10 cellular contexts compared by ENCODE assay signal in genomic region chr19:4088975-4089374, GRCh38. TPM values are rescaled to one million over a fixed set of nuclear protein-coding genes. Genes with fewer than 3 reads are reported as not detected.
DNase-seq lines count a peak whose midpoint lies in the region; ATAC-seq, FAIRE-seq and TF ChIP-seq lines count a peak whose summit lies in the region.
"Had no signal": no experiment of that assay in that cellular context is flagged by ENCODE, and none has a peak within 500 bp of the region (broad histone marks: within the 10 kb centered on the region; RNA-seq: fewer than 3 reads in every experiment).

No MANE protein-coding gene starts in this region.

- no peak for FAIRE-seq in GM19239 (lab: Jason Lieb, UNC)
- FAIRE-seq: endometrium had no signal

- H3K9me3 ChIP-seq in testis: no peaks in the 10 kb centered on the region

- no peak for TF ChIP-seq POLR2A in testis (IDR thresholded peaks at IDR 0.05)

- DNase-seq in GDM1 (lab: John Stamatoyannopoulos, UW) (peak; percentile 90), nephron progenitor cell (no peak), NCI-H1930 (lab: John Stamatoyannopoulos, UW) (no peak), GM19239 (ENCODE audit: insufficient read length, low spot score) (no peak), testis (no peak), SKM-1 (lab: John Stamatoyannopoulos, UW; ENCODE audit: unreplicated experiment) (no peak)
- DNase-seq in activated T-cell treated with anti-CD3 and anti-CD28 coated beads, Interleukin-2, amount 50 U/mL, for 4 hours: no peak
- DNase-seq: NCI-H146 had no signal

- peak; percentile 30 for ATAC-seq in HG03097 (IDR thresholded peaks at IDR 0.05; ENCODE audit: low FRiP score, unreplicated experiment)
- ATAC-seq in activated T-cell treated with anti-CD3 and anti-CD28 coated beads, Interleukin-2, amount 50 U/mL, for 4 hours: peak; percentile 49 to 57

- H3K4me3 ChIP-seq in testis: no peak overlapping the region

- H3K27me3 Mint-ChIP-seq in activated T-cell treated with anti-CD3 and anti-CD28 coated beads, Interleukin-2, amount 50 U/mL, for 4 hours (ENCODE audit: low read depth): no peaks in the 10 kb centered on the region
- no peaks in the 10 kb centered on the region for H3K27me3 Mint-ChIP-seq in nephron progenitor cell (ENCODE audit: low read depth, poor library complexity)

- no peaks in the 10 kb centered on the region for H3K36me3 ChIP-seq in testis (ENCODE audit: low read depth, missing control alignments)

- peaks cover 3% of the 10 kb centered on the region for H3K36me3 Mint-ChIP-seq in activated T-cell treated with anti-CD3 and anti-CD28 coated beads, Interleukin-2, amount 50 U/mL, for 4 hours (ENCODE audit: insufficient read depth)
- peaks cover 8% of the 10 kb centered on the region for H3K36me3 Mint-ChIP-seq in nephron progenitor cell (ENCODE audit: low read depth)

- H3K27ac Mint-ChIP-seq in nephron progenitor cell: peak overlapping the region; percentile 64

- TF ChIP-seq CTCF in nephron progenitor cell (IDR thresholded peaks at IDR 0.05) (no peak), testis (IDR thresholded peaks at IDR 0.05) (no peak)

- H3K27ac ChIP-seq in testis: no peak overlapping the region

- H3K9me3 Mint-ChIP-seq in activated T-cell treated with anti-CD3 and anti-CD28 coated beads, Interleukin-2, amount 50 U/mL, for 4 hours: no peaks in the 10 kb centered on the region
- H3K9me3 Mint-ChIP-seq in nephron progenitor cell: no peaks in the 10 kb centered on the region

- peak overlapping the region; percentile 35 for H3K4me3 Mint-ChIP-seq in activated T-cell treated with anti-CD3 and anti-CD28 coated beads, Interleukin-2, amount 50 U/mL, for 4 hours
- no peak overlapping the region for H3K4me3 Mint-ChIP-seq in nephron progenitor cell

- no peaks in the 10 kb centered on the region for H3K4me1 ChIP-seq in testis

- H3K4me1 Mint-ChIP-seq in activated T-cell treated with anti-CD3 and anti-CD28 coated beads, Interleukin-2, amount 50 U/mL, for 4 hours (ENCODE audit: low read depth): peaks cover 47% of the 10 kb centered on the region
- H3K4me1 Mint-ChIP-seq in nephron progenitor cell: peaks cover 8% of the 10 kb centered on the region

- intact Hi-C loops in testis (cut with DNase I; ENCODE audit: low total_unique reads): no loop called here

- 54 to 89% methylated on average over 2 of the region's 2 CpGs for WGBS in testis, 2 donors

- H3K27me3 ChIP-seq in testis: no peaks in the 10 kb centered on the region

RNA-seq across cellular contexts. Expression of gene ZBTB7A, which starts 22.3 kb away (rescaled TPM):
- 10 to 100 TPM; 46.6 to 49.6 (median 47.4) TPM for total RNA-seq in activated T-cell treated with anti-CD3 and anti-CD28 coated beads, Interleukin-2, amount 50 U/mL, for 4 hours
- total RNA-seq in testis: 10 to 100 TPM; 42.2 to 49.4 TPM
- 7.5 TPM for polyA plus RNA-seq in testis (ENCODE audit: insufficient read depth, low read depth, low replicate concordance)

RNA-seq across cellular contexts. Expression of gene MAP2K2, which starts 34.9 kb away (rescaled TPM):
- total RNA-seq in activated T-cell treated with anti-CD3 and anti-CD28 coated beads, Interleukin-2, amount 50 U/mL, for 4 hours: 100 to 1,000 TPM; 136 to 143 (median 139) TPM
- 100 to 1,000 TPM; 181 to 225 TPM for total RNA-seq in testis
- 241 TPM for polyA plus RNA-seq in testis (ENCODE audit: insufficient read depth, low read depth, low replicate concordance)
